Comparison of ENCODE assay signal across 8 cellular contexts in the genomic region with DNA sequence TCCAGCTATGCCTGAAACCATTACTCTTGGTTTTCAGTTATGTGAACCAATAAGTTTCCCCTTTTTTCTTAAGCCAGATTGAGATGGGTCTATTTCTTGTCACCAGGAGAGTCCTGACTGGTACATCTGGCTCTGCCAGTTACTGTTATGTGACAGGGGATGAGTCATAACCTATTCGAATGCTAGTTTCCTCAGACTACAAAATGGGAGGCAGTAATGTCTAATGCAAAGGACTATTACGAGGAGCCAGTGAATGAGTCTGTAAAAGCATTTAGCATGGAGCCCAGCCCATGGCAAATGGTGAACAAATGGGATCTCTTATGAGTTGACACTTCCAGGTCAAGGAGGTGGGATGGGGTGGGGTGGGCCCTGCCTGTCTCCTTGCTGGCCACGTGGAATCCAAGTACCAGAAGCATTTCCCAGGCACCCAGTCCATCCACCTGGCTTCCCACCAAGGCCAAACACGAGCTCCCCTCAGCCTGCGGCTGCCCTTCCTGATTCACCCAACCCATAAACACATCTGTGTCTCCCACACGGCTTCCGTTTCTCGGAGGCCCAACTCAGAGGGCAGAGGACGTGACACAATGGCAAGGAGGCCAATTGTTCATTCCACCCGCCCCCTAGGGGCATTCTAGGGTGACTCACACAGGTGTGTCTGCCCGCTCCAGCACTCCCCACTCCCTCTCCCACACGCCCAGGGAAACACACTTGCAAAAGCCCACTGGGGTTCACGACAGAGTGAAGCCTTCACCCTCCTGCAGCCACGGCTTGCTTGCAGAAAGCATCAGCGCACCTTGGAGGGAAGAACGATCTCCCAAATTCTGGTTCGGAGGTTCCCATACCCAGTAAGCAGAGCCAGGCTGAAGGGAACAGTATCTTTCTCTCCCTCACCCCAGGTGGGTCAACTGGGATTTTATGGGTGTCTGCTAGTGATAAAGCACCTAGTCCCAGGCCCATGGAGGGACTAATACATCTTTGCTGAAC.
DNase-seq lines count a peak whose midpoint lies in the region; ATAC-seq and TF ChIP-seq lines count a peak whose summit lies in the region.

No MANE protein-coding gene starts in this region.

- H3K4me3 Mint-ChIP-seq in HFFc6, result no peak overlapping the region

- H3K36me3 ChIP-seq in colonic mucosa, result no peaks in the 10 kb centered on the region
- H3K36me3 ChIP-seq in MG63, result no peaks in the 10 kb centered on the region

- H3K27me3 ChIP-seq in colonic mucosa (no peaks in the 10 kb centered on the region), MG63 (no peaks in the 10 kb centered on the region)

- no peak overlapping the region for H3K9ac ChIP-seq in colonic mucosa (ENCODE audit: low read depth in 2 of 2, low read length in 2 of 2)

- H3K27me3 Mint-ChIP-seq in HFFc6 (ENCODE audit: insufficient read depth), result peaks cover 2% of the 10 kb centered on the region

- H3K4me1 ChIP-seq in colonic mucosa, result peaks cover 12% of the 10 kb centered on the region

- peak overlapping the region; percentile 32 for H3K27ac ChIP-seq in colonic mucosa

- intact Hi-C loops in colonic mucosa (cut with DNase I), result no loop called here

- no peak for TF ChIP-seq CTCF in HFFc6 (IDR thresholded peaks at IDR 0.05)
- TF ChIP-seq CTCF in colonic mucosa (IDR thresholded peaks at IDR 0.05), result no peak

- no peak overlapping the region for H3K4me3 ChIP-seq in colonic mucosa
- no peak overlapping the region for H3K4me3 ChIP-seq in MG63

- H3K36me3 Mint-ChIP-seq in HFFc6 (ENCODE audit: low read depth), result no peaks in the 10 kb centered on the region

- peaks cover 46% of the 10 kb centered on the region for H3K4me1 Mint-ChIP-seq in HFFc6 (ENCODE audit: low read depth)

- H3K9me3 Mint-ChIP-seq in HFFc6, result no peaks in the 10 kb centered on the region

- H3K9me3 ChIP-seq in colonic mucosa (no peaks in the 10 kb centered on the region), MG63 (no peaks in the 10 kb centered on the region)

- DNase-seq in HFFc6, result peak; percentile 28
- DNase-seq in T-helper 9 cell, result peak; percentile 23
- DNase-seq in colonic mucosa, result peak; percentile 47
- peak; percentile 26 to 63 (median 39) for DNase-seq in stimulated activated CD4-positive, alpha-beta T cell treated with anti-CD3 and anti-CD28 coated beads, TNF-alpha, amount 100 ng/mL, for 24 hours (ENCODE audit: low read depth in 3 of 3)
- no peak for DNase-seq in NCI-H2171 (lab: John Stamatoyannopoulos, UW)
- DNase-seq in MG63, result no peak
- no peak for DNase-seq in NCI-H345 (lab: John Stamatoyannopoulos, UW)

- no peak for ATAC-seq in HG02870 (IDR thresholded peaks at IDR 0.05; ENCODE audit: unreplicated experiment)

- H3K27ac Mint-ChIP-seq in HFFc6, result peak overlapping the region; percentile 52

Comparison
In these comparisons a context has a peak if more than half of its experiments do, and no peak if none do; other contexts are left out.
1. DNase-seq: peak in HFFc6 (single experiment), T-helper 9 cell (single experiment), colonic mucosa (single experiment) and stimulated activated CD4-positive, alpha-beta T cell treated with anti-CD3 and anti-CD28 coated beads, TNF-alpha, amount 100 ng/mL, for 24 hours (3 of 3); none in NCI-H2171 (single experiment), MG63 (single experiment) and NCI-H345 (single experiment).